In the genomic region with DNA sequence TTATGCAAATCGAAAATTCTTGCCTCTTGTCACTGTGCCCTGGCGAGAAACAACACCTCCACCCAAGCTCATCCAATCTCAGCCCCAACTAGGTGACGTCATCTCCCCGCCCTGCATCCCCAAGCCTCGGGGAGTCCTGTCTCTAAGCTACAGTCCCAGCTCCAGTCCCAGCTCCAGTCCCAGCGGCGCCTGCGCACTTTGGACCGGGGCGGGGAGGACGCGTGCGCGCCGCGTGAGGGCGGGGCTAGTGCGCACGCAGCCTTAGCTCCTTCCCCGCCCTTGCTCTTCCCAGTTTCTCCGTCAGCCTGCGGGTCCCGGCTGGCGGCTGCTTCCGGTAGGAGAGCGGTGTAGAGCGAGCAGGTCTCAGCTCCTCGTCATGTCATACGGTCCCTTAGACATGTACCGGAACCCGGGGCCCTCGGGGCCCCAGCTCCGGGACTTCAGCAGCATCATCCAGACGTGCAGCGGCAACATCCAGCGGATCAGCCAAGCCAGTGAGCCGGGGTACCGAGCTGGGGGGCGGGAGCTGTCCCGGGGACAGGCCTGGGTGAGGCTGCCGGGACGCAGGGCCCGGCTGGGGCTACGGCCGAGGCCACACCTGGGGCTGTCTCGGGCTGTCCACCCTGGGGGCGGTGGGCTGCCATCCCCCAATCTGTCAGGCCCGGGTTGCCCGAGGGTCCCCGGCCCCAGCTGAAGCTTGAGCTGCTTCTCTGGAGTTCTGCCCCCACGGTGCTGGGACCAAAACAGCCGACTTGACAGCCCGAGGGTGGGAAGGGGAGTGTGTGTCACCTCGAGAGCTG, we compare ENCODE assay signal across 1 cellular context.
TF ChIP-seq lines count a peak whose summit lies in the region.

A gene (plus strand): TSS at position 288 of the 800 bp plus-strand sequence. CDS start 89 bp downstream, at position 377.

TF ChIP-seq in K562, 482 proteins besides CTCF, POLR2A, EP300 and RAD21 (continued from another document and continues in another):
- TF ChIP-seq, protein P1, sequence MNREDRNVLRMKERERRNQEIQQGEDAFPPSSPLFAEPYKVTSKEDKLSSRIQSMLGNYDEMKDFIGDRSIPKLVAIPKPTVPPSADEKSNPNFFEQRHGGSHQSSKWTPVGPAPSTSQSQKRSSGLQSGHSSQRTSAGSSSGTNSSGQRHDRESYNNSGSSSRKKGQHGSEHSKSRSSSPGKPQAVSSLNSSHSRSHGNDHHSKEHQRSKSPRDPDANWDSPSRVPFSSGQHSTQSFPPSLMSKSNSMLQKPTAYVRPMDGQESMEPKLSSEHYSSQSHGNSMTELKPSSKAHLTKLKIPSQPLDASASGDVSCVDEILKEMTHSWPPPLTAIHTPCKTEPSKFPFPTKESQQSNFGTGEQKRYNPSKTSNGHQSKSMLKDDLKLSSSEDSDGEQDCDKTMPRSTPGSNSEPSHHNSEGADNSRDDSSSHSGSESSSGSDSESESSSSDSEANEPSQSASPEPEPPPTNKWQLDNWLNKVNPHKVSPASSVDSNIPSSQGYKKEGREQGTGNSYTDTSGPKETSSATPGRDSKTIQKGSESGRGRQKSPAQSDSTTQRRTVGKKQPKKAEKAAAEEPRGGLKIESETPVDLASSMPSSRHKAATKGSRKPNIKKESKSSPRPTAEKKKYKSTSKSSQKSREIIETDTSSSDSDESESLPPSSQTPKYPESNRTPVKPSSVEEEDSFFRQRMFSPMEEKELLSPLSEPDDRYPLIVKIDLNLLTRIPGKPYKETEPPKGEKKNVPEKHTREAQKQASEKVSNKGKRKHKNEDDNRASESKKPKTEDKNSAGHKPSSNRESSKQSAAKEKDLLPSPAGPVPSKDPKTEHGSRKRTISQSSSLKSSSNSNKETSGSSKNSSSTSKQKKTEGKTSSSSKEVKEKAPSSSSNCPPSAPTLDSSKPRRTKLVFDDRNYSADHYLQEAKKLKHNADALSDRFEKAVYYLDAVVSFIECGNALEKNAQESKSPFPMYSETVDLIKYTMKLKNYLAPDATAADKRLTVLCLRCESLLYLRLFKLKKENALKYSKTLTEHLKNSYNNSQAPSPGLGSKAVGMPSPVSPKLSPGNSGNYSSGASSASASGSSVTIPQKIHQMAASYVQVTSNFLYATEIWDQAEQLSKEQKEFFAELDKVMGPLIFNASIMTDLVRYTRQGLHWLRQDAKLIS (CRISPR knock-in tag; IDR thresholded peaks at IDR 0.05) = peak; percentile 77; the same call in 1 of the 2 replicates
- TF ChIP-seq, protein P2, sequence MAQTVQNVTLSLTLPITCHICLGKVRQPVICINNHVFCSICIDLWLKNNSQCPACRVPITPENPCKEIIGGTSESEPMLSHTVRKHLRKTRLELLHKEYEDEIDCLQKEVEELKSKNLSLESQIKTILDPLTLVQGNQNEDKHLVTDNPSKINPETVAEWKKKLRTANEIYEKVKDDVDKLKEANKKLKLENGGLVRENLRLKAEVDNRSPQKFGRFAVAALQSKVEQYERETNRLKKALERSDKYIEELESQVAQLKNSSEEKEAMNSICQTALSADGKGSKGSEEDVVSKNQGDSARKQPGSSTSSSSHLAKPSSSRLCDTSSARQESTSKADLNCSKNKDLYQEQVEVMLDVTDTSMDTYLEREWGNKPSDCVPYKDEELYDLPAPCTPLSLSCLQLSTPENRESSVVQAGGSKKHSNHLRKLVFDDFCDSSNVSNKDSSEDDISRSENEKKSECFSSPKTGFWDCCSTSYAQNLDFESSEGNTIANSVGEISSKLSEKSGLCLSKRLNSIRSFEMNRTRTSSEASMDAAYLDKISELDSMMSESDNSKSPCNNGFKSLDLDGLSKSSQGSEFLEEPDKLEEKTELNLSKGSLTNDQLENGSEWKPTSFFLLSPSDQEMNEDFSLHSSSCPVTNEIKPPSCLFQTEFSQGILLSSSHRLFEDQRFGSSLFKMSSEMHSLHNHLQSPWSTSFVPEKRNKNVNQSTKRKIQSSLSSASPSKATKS (CRISPR knock-in tag; IDR thresholded peaks at IDR 0.05) = no peak
- TF ChIP-seq BRD4 (IDR thresholded peaks at IDR 0.05) (no peak), FOXJ3 (CRISPR knock-in tag; IDR thresholded peaks at IDR 0.05) (no peak), SMAD2 (IDR thresholded peaks at IDR 0.05; ENCODE audit: low read depth, low read length) (no peak), DNMT1 (IDR thresholded peaks at IDR 0.05) (no peak), EGR1 (conservative IDR thresholded peaks at IDR 0.05) (no peak), CREM (IDR thresholded peaks at IDR 0.05; ENCODE audit: low read depth) (peak; percentile 97), ZZZ3 (IDR thresholded peaks at IDR 0.05) (no peak), ZNF785 (CRISPR knock-in tag; IDR thresholded peaks at IDR 0.05) (no peak), ZNF586 (CRISPR knock-in tag; conservative IDR thresholded peaks at IDR 0.05) (no peak), NR2F6 (CRISPR knock-in tag; IDR thresholded peaks at IDR 0.05) (no peak), FOXA1 (IDR thresholded peaks at IDR 0.05; ENCODE audit: borderline replicate concordance) (no peak), HMG20A (CRISPR knock-in tag; conservative IDR thresholded peaks at IDR 0.05) (no peak)
- TF ChIP-seq, protein P3, sequence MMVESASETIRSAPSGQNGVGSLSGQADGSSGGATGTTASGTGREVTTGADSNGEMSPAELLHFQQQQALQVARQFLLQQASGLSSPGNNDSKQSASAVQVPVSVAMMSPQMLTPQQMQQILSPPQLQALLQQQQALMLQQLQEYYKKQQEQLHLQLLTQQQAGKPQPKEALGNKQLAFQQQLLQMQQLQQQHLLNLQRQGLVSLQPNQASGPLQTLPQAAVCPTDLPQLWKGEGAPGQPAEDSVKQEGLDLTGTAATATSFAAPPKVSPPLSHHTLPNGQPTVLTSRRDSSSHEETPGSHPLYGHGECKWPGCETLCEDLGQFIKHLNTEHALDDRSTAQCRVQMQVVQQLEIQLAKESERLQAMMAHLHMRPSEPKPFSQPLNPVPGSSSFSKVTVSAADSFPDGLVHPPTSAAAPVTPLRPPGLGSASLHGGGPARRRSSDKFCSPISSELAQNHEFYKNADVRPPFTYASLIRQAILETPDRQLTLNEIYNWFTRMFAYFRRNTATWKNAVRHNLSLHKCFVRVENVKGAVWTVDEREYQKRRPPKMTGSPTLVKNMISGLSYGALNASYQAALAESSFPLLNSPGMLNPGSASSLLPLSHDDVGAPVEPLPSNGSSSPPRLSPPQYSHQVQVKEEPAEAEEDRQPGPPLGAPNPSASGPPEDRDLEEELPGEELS (CRISPR knock-in tag; IDR thresholded peaks at IDR 0.05; ENCODE audit: borderline replicate concordance) = no peak
- TF ChIP-seq, protein P4, sequence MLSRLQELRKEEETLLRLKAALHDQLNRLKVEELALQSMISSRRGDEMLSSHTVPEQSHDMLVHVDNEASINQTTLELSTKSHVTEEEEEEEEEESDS (CRISPR knock-in tag; IDR thresholded peaks at IDR 0.05) = no peak
- TF ChIP-seq, protein P5, sequence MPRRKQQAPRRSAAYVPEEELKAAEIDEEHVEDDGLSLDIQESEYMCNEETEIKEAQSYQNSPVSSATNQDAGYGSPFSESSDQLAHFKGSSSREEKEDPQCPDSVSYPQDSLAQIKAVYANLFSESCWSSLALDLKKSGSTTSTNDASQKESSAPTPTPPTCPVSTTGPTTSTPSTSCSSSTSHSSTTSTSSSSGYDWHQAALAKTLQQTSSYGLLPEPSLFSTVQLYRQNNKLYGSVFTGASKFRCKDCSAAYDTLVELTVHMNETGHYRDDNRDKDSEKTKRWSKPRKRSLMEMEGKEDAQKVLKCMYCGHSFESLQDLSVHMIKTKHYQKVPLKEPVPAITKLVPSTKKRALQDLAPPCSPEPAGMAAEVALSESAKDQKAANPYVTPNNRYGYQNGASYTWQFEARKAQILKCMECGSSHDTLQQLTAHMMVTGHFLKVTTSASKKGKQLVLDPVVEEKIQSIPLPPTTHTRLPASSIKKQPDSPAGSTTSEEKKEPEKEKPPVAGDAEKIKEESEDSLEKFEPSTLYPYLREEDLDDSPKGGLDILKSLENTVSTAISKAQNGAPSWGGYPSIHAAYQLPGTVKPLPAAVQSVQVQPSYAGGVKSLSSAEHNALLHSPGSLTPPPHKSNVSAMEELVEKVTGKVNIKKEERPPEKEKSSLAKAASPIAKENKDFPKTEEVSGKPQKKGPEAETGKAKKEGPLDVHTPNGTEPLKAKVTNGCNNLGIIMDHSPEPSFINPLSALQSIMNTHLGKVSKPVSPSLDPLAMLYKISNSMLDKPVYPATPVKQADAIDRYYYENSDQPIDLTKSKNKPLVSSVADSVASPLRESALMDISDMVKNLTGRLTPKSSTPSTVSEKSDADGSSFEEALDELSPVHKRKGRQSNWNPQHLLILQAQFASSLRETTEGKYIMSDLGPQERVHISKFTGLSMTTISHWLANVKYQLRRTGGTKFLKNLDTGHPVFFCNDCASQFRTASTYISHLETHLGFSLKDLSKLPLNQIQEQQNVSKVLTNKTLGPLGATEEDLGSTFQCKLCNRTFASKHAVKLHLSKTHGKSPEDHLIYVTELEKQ (CRISPR knock-in tag; IDR thresholded peaks at IDR 0.05) = no peak
- TF ChIP-seq, protein P6, sequence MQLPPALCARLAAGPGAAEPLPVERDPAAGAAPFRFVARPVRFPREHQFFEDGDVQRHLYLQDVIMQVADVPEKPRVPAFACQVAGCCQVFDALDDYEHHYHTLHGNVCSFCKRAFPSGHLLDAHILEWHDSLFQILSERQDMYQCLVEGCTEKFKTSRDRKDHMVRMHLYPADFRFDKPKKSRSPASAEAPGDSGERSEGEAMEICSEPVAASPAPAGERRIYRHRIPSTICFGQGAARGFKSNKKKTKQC (CRISPR knock-in tag; IDR thresholded peaks at IDR 0.05) = peak; percentile 60
- TF ChIP-seq, protein P7, sequence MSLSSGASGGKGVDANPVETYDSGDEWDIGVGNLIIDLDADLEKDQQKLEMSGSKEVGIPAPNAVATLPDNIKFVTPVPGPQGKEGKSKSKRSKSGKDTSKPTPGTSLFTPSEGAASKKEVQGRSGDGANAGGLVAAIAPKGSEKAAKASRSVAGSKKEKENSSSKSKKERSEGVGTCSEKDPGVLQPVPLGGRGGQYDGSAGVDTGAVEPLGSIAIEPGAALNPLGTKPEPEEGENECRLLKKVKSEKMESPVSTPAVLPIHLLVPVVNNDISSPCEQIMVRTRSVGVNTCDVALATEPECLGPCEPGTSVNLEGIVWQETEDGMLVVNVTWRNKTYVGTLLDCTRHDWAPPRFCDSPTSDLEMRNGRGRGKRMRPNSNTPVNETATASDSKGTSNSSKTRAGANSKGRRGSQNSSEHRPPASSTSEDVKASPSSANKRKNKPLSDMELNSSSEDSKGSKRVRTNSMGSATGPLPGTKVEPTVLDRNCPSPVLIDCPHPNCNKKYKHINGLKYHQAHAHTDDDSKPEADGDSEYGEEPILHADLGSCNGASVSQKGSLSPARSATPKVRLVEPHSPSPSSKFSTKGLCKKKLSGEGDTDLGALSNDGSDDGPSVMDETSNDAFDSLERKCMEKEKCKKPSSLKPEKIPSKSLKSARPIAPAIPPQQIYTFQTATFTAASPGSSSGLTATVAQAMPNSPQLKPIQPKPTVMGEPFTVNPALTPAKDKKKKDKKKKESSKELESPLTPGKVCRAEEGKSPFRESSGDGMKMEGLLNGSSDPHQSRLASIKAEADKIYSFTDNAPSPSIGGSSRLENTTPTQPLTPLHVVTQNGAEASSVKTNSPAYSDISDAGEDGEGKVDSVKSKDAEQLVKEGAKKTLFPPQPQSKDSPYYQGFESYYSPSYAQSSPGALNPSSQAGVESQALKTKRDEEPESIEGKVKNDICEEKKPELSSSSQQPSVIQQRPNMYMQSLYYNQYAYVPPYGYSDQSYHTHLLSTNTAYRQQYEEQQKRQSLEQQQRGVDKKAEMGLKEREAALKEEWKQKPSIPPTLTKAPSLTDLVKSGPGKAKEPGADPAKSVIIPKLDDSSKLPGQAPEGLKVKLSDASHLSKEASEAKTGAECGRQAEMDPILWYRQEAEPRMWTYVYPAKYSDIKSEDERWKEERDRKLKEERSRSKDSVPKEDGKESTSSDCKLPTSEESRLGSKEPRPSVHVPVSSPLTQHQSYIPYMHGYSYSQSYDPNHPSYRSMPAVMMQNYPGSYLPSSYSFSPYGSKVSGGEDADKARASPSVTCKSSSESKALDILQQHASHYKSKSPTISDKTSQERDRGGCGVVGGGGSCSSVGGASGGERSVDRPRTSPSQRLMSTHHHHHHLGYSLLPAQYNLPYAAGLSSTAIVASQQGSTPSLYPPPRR (CRISPR knock-in tag; IDR thresholded peaks at IDR 0.05; ENCODE audit: borderline replicate concordance) = no peak; the same call in 1 of the 2 replicates
- TF ChIP-seq, protein P8, sequence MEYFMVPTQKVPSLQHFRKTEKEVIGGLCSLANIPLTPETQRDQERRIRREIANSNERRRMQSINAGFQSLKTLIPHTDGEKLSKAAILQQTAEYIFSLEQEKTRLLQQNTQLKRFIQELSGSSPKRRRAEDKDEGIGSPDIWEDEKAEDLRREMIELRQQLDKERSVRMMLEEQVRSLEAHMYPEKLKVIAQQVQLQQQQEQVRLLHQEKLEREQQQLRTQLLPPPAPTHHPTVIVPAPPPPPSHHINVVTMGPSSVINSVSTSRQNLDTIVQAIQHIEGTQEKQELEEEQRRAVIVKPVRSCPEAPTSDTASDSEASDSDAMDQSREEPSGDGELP (CRISPR knock-in tag; IDR thresholded peaks at IDR 0.05; ENCODE audit: borderline replicate concordance) = peak; percentile 91
- TF ChIP-seq, protein P9, sequence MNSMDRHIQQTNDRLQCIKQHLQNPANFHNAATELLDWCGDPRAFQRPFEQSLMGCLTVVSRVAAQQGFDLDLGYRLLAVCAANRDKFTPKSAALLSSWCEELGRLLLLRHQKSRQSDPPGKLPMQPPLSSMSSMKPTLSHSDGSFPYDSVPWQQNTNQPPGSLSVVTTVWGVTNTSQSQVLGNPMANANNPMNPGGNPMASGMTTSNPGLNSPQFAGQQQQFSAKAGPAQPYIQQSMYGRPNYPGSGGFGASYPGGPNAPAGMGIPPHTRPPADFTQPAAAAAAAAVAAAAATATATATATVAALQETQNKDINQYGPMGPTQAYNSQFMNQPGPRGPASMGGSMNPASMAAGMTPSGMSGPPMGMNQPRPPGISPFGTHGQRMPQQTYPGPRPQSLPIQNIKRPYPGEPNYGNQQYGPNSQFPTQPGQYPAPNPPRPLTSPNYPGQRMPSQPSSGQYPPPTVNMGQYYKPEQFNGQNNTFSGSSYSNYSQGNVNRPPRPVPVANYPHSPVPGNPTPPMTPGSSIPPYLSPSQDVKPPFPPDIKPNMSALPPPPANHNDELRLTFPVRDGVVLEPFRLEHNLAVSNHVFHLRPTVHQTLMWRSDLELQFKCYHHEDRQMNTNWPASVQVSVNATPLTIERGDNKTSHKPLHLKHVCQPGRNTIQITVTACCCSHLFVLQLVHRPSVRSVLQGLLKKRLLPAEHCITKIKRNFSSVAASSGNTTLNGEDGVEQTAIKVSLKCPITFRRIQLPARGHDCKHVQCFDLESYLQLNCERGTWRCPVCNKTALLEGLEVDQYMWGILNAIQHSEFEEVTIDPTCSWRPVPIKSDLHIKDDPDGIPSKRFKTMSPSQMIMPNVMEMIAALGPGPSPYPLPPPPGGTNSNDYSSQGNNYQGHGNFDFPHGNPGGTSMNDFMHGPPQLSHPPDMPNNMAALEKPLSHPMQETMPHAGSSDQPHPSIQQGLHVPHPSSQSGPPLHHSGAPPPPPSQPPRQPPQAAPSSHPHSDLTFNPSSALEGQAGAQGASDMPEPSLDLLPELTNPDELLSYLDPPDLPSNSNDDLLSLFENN (IDR thresholded peaks at IDR 0.05; ENCODE audit: low read depth in 2 of 2, low read length in 2 of 2) = 0 out of 4 replicates have a peak, but pooled peaks of 1 of the 2 experiments have one; percentile 21
- TF ChIP-seq, protein P10, sequence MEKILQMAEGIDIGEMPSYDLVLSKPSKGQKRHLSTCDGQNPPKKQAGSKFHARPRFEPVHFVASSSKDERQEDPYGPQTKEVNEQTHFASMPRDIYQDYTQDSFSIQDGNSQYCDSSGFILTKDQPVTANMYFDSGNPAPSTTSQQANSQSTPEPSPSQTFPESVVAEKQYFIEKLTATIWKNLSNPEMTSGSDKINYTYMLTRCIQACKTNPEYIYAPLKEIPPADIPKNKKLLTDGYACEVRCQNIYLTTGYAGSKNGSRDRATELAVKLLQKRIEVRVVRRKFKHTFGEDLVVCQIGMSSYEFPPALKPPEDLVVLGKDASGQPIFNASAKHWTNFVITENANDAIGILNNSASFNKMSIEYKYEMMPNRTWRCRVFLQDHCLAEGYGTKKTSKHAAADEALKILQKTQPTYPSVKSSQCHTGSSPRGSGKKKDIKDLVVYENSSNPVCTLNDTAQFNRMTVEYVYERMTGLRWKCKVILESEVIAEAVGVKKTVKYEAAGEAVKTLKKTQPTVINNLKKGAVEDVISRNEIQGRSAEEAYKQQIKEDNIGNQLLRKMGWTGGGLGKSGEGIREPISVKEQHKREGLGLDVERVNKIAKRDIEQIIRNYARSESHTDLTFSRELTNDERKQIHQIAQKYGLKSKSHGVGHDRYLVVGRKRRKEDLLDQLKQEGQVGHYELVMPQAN (IDR thresholded peaks at IDR 0.05; ENCODE audit: borderline replicate concordance) = peak; percentile 90
